In the genomic region with DNA sequence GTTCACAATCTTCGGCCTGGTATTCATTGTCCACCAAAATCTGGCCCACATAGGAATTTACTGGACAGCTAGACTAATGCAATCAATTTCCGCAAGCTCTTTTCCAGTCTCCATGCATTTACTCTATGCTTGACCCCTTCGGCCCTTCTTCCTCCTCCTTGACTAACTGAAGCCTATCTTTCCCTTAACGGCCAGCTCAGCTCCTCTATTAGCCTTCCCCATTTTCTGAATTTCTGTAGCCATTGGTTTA, we compare ENCODE assay signal across 8 cellular contexts. TPM values are rescaled to one million over a fixed set of nuclear protein-coding genes. Genes with fewer than 3 reads are reported as not detected.
DNase-seq lines count a peak whose midpoint lies in the region; ATAC-seq and TF ChIP-seq lines count a peak whose summit lies in the region.

No MANE protein-coding gene starts in this region.

- no peaks in the 10 kb centered on the region for H3F3A ChIP-seq in PC-9 (ENCODE audit: insufficient read depth, low read depth)

- H3K9me3 ChIP-seq in PC-9 (ENCODE audit: insufficient read depth, low read depth) (no peaks in the 10 kb centered on the region), esophagus squamous epithelium (no peaks in the 10 kb centered on the region)

- TF ChIP-seq CTCF in PC-9 (conservative IDR thresholded peaks at IDR 0.05) (no peak), esophagus squamous epithelium (IDR thresholded peaks at IDR 0.05) (no peak)

- H2AFZ ChIP-seq in PC-9, result peak overlapping the region; percentile 77

- BruUV-seq in PC-9 (replicated peaks; lab: Mats Ljungman, UMichigan), result no TSS peak

- no peaks in the 10 kb centered on the region for H4K20me1 ChIP-seq in PC-9 (ENCODE audit: insufficient read depth)

- intact Hi-C loops in PC-9 (cut with micrococcal nuclease; ENCODE audit: unreplicated experiment), result loop anchor here (2.0 kb wide), 1 partner anchor 62 kb away; no protein-coding TSS in a partner anchor
- intact Hi-C loops in esophagus squamous epithelium (cut with DNase I), result no loop called here

- H3K27ac ChIP-seq in PC-9 (peak overlapping the region; percentile 76), esophagus squamous epithelium (peak overlapping the region; percentile 90 to 95 (median 93))

- peaks cover 39% of the 10 kb centered on the region for H3K79me2 ChIP-seq in PC-9 (ENCODE audit: low read depth)

- H3K4me1 ChIP-seq in PC-9 (replicated peaks; ENCODE audit: insufficient read depth), result peaks cover 14% of the 10 kb centered on the region
- H3K4me1 ChIP-seq in esophagus squamous epithelium, result peaks cover 0 to 30% (median 0%) of the 10 kb centered on the region in 3 donors

- CTCF ChIA-PET in PC-9 (lab: Charles Lee), result no interaction called here

- no peaks in the 10 kb centered on the region for H3K9me2 ChIP-seq in PC-9 (ENCODE audit: insufficient read depth)

- peak; percentile 2 for ATAC-seq in GM21367 (IDR thresholded peaks at IDR 0.05; ENCODE audit: unreplicated experiment)
- ATAC-seq in HG03280 (IDR thresholded peaks at IDR 0.05; ENCODE audit: unreplicated experiment), result no peak
- ATAC-seq in GM21737 (IDR thresholded peaks at IDR 0.05; ENCODE audit: unreplicated experiment), result no peak

- DNase-seq in PC-9, result no peak
- DNase-seq in esophagus squamous epithelium (lab: John Stamatoyannopoulos, UW), result no peak
- DNase-seq in skeletal muscle cell (ENCODE audit: low read depth), result no peak
- DNase-seq in OCI-M2 (lab: John Stamatoyannopoulos, UW; ENCODE audit: unreplicated experiment), result no peak
- DNase-seq in SW 1271 (lab: John Stamatoyannopoulos, UW), result no peak

- WGBS in esophagus squamous epithelium, 2 donors, result 6 to 38% methylated on average over 4 of the region's 4 CpGs

- no peaks in the 10 kb centered on the region for H3K36me3 ChIP-seq in PC-9 (ENCODE audit: low read depth)
- H3K36me3 ChIP-seq in esophagus squamous epithelium, result no peaks in the 10 kb centered on the region

- H3K27me3 ChIP-seq in PC-9 (ENCODE audit: insufficient read depth, low read depth) (no peaks in the 10 kb centered on the region), esophagus squamous epithelium (no peaks in the 10 kb centered on the region)

- POLR2A ChIA-PET in PC-9 (lab: Charles Lee; ENCODE audit: unreplicated experiment), result interaction anchor here (0.6 to 0.9 kb wide), 2 partner anchors 10 to 61 kb away, joined by 3 to 4 read pairs; no protein-coding TSS in a partner anchor

- H3K4me2 ChIP-seq in PC-9, result peak overlapping the region; percentile 89

- TF ChIP-seq POLR2A in esophagus squamous epithelium (IDR thresholded peaks at IDR 0.05), result no peak

- peak overlapping the region; percentile 93 for H3K4me3 ChIP-seq in PC-9
- peak overlapping the region; percentile 62 to 79 (median 71) for H3K4me3 ChIP-seq in esophagus squamous epithelium
- peak overlapping the region; percentile 66 for H3K4me3 ChIP-seq in skeletal muscle cell (ENCODE audit: low read depth, low read length)

RNA-seq across cellular contexts. Expression of a gene that starts 1.2 kb away (rescaled TPM):
- 34.4 and 41.0 TPM in 2 replicates for total RNA-seq in PC-9 (2021)
- 10 to 100 TPM; 10.1 to 21.2 (median 13.5) TPM for total RNA-seq in esophagus squamous epithelium
